ENCODE assay signal across 8 cellular contexts in genomic region chr5:69236733-69237132, GRCh38. TPM values are rescaled to one million over a fixed set of nuclear protein-coding genes. Genes with fewer than 3 reads are reported as not detected.
DNase-seq lines count a peak whose midpoint lies in the region; ATAC-seq, FAIRE-seq and TF ChIP-seq lines count a peak whose summit lies in the region.
"Not testable (repeated sequence)": the region's sequence is repeated elsewhere in the genome, so short reads cannot be mapped to it uniquely, and the experiment has no call there.

No MANE protein-coding gene starts in this region.

- H3K4me2 ChIP-seq in mammary epithelial cell (ENCODE audit: insufficient read depth, low read depth, low read length) = peak overlapping the region; percentile 94
- H3K4me2 ChIP-seq in HepG2 (ENCODE audit: low read depth, low read length) = peak overlapping the region; percentile 85
- not testable (repeated sequence) for H3K4me2 ChIP-seq in neural progenitor cell

- TF ChIP-seq RAD21 in HepG2 (CRISPR knock-in tag; IDR thresholded peaks at IDR 0.05) = not testable (repeated sequence)

- H3K4me3 Mint-ChIP-seq in CD4-positive, CD25-positive, alpha-beta regulatory T cell = peak overlapping the region; percentile 82 to 97 (median 87)
- H3K4me3 Mint-ChIP-seq in HFFc6 (peak overlapping the region; percentile 100), WTC11 (peak overlapping the region; percentile 59), neural progenitor cell (peak overlapping the region; percentile 53), type B pancreatic cell (peak overlapping the region; percentile 84)
- peak overlapping the region; percentile 94 for H3K4me3 Mint-ChIP-seq in activated T-helper 17 cell treated with anti-CD3 and anti-CD28 coated beads, Interleukin-2, amount 50 U/mL, for 72 hours

- H3K36me3 ChIP-seq in CD4-positive, CD25-positive, alpha-beta regulatory T cell (ENCODE audit: control insufficient read depth, insufficient read depth, low read length) = peaks cover 16% of the 10 kb centered on the region
- not testable (repeated sequence) for H3K36me3 ChIP-seq in mammary epithelial cell (ENCODE audit: insufficient read depth, low read length); neural progenitor cell
- H3K36me3 ChIP-seq in HepG2 (replicated peaks in 1 of 2; ENCODE audit: control insufficient read depth in 1 of 2, insufficient read depth in 2 of 2, low read length in 2 of 2) = peaks cover 3 to 29% of the 10 kb centered on the region in 2 experiments

- not testable (repeated sequence) for H3K4me3 ChIP-seq in CD4-positive, CD25-positive, alpha-beta regulatory T cell (ENCODE audit: low read depth, low read length); mammary epithelial cell (replicated peaks in 1 of 3; ENCODE audit: insufficient read depth in 1 of 3, low read depth in 2 of 3, low read length in 3 of 3); neural progenitor cell
- H3K4me3 ChIP-seq in HepG2 (replicated peaks in 1 of 3; ENCODE audit: insufficient read depth in 1 of 3, low read depth in 2 of 3, low read length in 3 of 3) = 0 out of 6 replicates have a peak overlapping the region, but pooled peaks of 1 of the 3 experiments have one; percentile 23

- not testable (repeated sequence) for H3K27me3 ChIP-seq in CD4-positive, CD25-positive, alpha-beta regulatory T cell (ENCODE audit: control insufficient read depth, insufficient read depth, low read length); mammary epithelial cell (ENCODE audit: insufficient read depth, low read length); HepG2 (ENCODE audit: control insufficient read depth in 1 of 2, insufficient read depth in 2 of 2, low read length in 2 of 2); neural progenitor cell

- not testable (repeated sequence) for DNase-seq in CD4-positive, CD25-positive, alpha-beta regulatory T cell; HFFc6; WTC11 (ENCODE audit: low spot score); mammary epithelial cell; HepG2 (ENCODE audit: low spot score); neural progenitor cell (ENCODE audit: low spot score); type B pancreatic cell (ENCODE audit: extremely low spot score, unreplicated experiment)

- ATAC-seq in CD4-positive, CD25-positive, alpha-beta regulatory T cell (ENCODE audit: low read depth in 2 of 2); WTC11; activated T-helper 17 cell treated with anti-CD3 and anti-CD28 coated beads, Interleukin-2, amount 50 U/mL, for 72 hours (replicated peaks); HepG2: not testable (repeated sequence)

- H3K4me1 Mint-ChIP-seq in CD4-positive, CD25-positive, alpha-beta regulatory T cell = peaks cover 33 to 66% (median 46%) of the 10 kb centered on the region in 4 donors
- peaks cover 71% of the 10 kb centered on the region for H3K4me1 Mint-ChIP-seq in HFFc6 (ENCODE audit: low read depth)
- peaks cover 17% of the 10 kb centered on the region for H3K4me1 Mint-ChIP-seq in WTC11
- peaks cover 29% of the 10 kb centered on the region for H3K4me1 Mint-ChIP-seq in activated T-helper 17 cell treated with anti-CD3 and anti-CD28 coated beads, Interleukin-2, amount 50 U/mL, for 72 hours
- H3K4me1 Mint-ChIP-seq in neural progenitor cell = peaks cover 16% of the 10 kb centered on the region
- H3K4me1 Mint-ChIP-seq in type B pancreatic cell (ENCODE audit: unreplicated experiment) = peaks cover 20% of the 10 kb centered on the region

- 84% methylated on average over 9 of the region's 9 CpGs for WGBS in mammary epithelial cell (ENCODE audit: low coverage, missing lambda C conversion rate)
- WGBS in HepG2 (ENCODE audit: low lambda C conversion rate) = 92% methylated on average over 9 of the region's 9 CpGs

- FAIRE-seq in HepG2 (lab: Jason Lieb, UNC) = not testable (repeated sequence)

- not testable (repeated sequence) for TF ChIP-seq EP300 in HepG2 (IDR thresholded peaks at IDR 0.05; ENCODE audit: low read depth in 2 of 2, low read length in 2 of 2); HepG2 (CRISPR knock-in tag; IDR thresholded peaks at IDR 0.05; ENCODE audit: borderline replicate concordance)

- H3K36me3 Mint-ChIP-seq in CD4-positive, CD25-positive, alpha-beta regulatory T cell = peaks cover 31% of the 10 kb centered on the region
- peaks cover 48% of the 10 kb centered on the region for H3K36me3 Mint-ChIP-seq in HFFc6 (ENCODE audit: low read depth)
- H3K36me3 Mint-ChIP-seq in WTC11 = peaks cover 34% of the 10 kb centered on the region
- H3K36me3 Mint-ChIP-seq in activated T-helper 17 cell treated with anti-CD3 and anti-CD28 coated beads, Interleukin-2, amount 50 U/mL, for 72 hours (ENCODE audit: low read depth) = peaks cover 63% of the 10 kb centered on the region
- H3K36me3 Mint-ChIP-seq in neural progenitor cell = peaks cover 16% of the 10 kb centered on the region
- H3K36me3 Mint-ChIP-seq in type B pancreatic cell = peaks cover 31% of the 10 kb centered on the region

- TF ChIP-seq CTCF in HFFc6 (IDR thresholded peaks at IDR 0.05); WTC11 (IDR thresholded peaks at IDR 0.05); mammary epithelial cell (conservative IDR thresholded peaks at IDR 0.05 in 1 of 2, IDR thresholded peaks at IDR 0.05 in 1 of 2; ENCODE audit: extremely low read depth in 1 of 2, insufficient read depth in 1 of 2, low read depth in 1 of 2, low read length in 2 of 2); HepG2 (CRISPR knock-in tag; IDR thresholded peaks at IDR 0.05); neural progenitor cell (IDR thresholded peaks at IDR 0.05); type B pancreatic cell (conservative IDR thresholded peaks at IDR 0.05): not testable (repeated sequence)

- H3F3A ChIP-seq in neural progenitor cell (ENCODE audit: low read depth) = not testable (repeated sequence)

- H4K20me1 ChIP-seq in mammary epithelial cell (ENCODE audit: insufficient read depth, low read length); HepG2 (ENCODE audit: insufficient read depth, low read length); neural progenitor cell (ENCODE audit: low read depth): not testable (repeated sequence)

- peak overlapping the region in 2 of 3 donors; percentile 29 to 95 for H3K27ac Mint-ChIP-seq in CD4-positive, CD25-positive, alpha-beta regulatory T cell
- H3K27ac Mint-ChIP-seq in HFFc6 = peak overlapping the region; percentile 80
- H3K27ac Mint-ChIP-seq in WTC11 = peak overlapping the region; percentile 50; the same call in 1 of the 2 replicates
- peak overlapping the region; percentile 59 for H3K27ac Mint-ChIP-seq in activated T-helper 17 cell treated with anti-CD3 and anti-CD28 coated beads, Interleukin-2, amount 50 U/mL, for 72 hours
- not testable (repeated sequence) for H3K27ac Mint-ChIP-seq in neural progenitor cell
- peak overlapping the region; percentile 61 for H3K27ac Mint-ChIP-seq in type B pancreatic cell

- H3K9me3 ChIP-seq in CD4-positive, CD25-positive, alpha-beta regulatory T cell (ENCODE audit: control insufficient read depth in 2 of 2, low read length in 2 of 2); mammary epithelial cell (replicated peaks; ENCODE audit: insufficient read depth, low read length); HepG2 (ENCODE audit: low read length); neural progenitor cell (ENCODE audit: low read depth): not testable (repeated sequence)

- in situ Hi-C loops in mammary epithelial cell (cut with MboI; ENCODE audit: low sequenced_read_pairs in 2 of 2) = loop anchor here in 1 of 2 donors (25.0 kb wide), 1 partner anchor 101 kb away; the partner anchor contains the start of gene CCDC125
- in situ Hi-C loops in HepG2 (cut with HindIII; ENCODE audit: extremely low pct_ligation_motif_present, low pct_unique_long_range_greater_than_20kb) = not testable (repeated sequence)

- dilution Hi-C loops in mammary epithelial cell (cut with HindIII; ENCODE audit: low sequenced_read_pairs) = not testable (repeated sequence)

- H3K4me1 ChIP-seq in CD4-positive, CD25-positive, alpha-beta regulatory T cell (ENCODE audit: control insufficient read depth, insufficient read depth, low read length, poor library complexity, severe bottlenecking) = peaks cover 42% of the 10 kb centered on the region
- peaks cover 34% of the 10 kb centered on the region for H3K4me1 ChIP-seq in mammary epithelial cell (ENCODE audit: insufficient read depth, low read length)
- H3K4me1 ChIP-seq in HepG2 (ENCODE audit: insufficient read depth, low read length) = peaks cover 37% of the 10 kb centered on the region
- H3K4me1 ChIP-seq in neural progenitor cell = not testable (repeated sequence)

- not testable (repeated sequence) for H2AFZ ChIP-seq in mammary epithelial cell (ENCODE audit: low read depth, low read length); HepG2 (ENCODE audit: low read length); neural progenitor cell (replicated peaks)

- not testable (repeated sequence) for H3K9ac ChIP-seq in mammary epithelial cell (ENCODE audit: insufficient read depth, low read length); HepG2 (ENCODE audit: insufficient read depth, low read depth, low read length); neural progenitor cell

- H3K27ac ChIP-seq in CD4-positive, CD25-positive, alpha-beta regulatory T cell (ENCODE audit: insufficient read depth, low read length, poor library complexity, severe bottlenecking); mammary epithelial cell (ENCODE audit: insufficient read depth, low read depth, low read length); HepG2 (ENCODE audit: extremely low read length, insufficient read depth, low read length); neural progenitor cell: not testable (repeated sequence)

- CTCF ChIA-PET in WTC11 (lab: Charles Lee) (interaction anchor here (0.7 to 1.6 kb wide), 2 partner anchors 143 to 950 kb away, joined by 3 to 7 read pairs; partner anchors contain the start of gene SLC30A5), mammary epithelial cell (lab: Charles Lee; ENCODE audit: low non-redundant PET) (interaction anchor here (0.7 kb wide), 1 partner anchor 30 kb away, joined by 11 read pairs; no protein-coding TSS in a partner anchor)
- CTCF ChIA-PET in HepG2 (lab: Yijun Ruan, JAX; ENCODE audit: low intra/inter-chr PET ratio, low total read pairs) = not testable (repeated sequence)

- intact Hi-C loops in mammary epithelial cell (cut with micrococcal nuclease); HepG2 (cut with micrococcal nuclease; ENCODE audit: unreplicated experiment): not testable (repeated sequence)

- H3K79me2 ChIP-seq in mammary epithelial cell (ENCODE audit: insufficient read depth, low read length) (peaks cover 61% of the 10 kb centered on the region), HepG2 (ENCODE audit: insufficient read depth, low read length) (peaks cover 45% of the 10 kb centered on the region), neural progenitor cell (ENCODE audit: low read depth) (peaks cover 66% of the 10 kb centered on the region)

- not testable (repeated sequence) for H3K9me3 Mint-ChIP-seq in CD4-positive, CD25-positive, alpha-beta regulatory T cell; HFFc6; WTC11; activated T-helper 17 cell treated with anti-CD3 and anti-CD28 coated beads, Interleukin-2, amount 50 U/mL, for 72 hours; neural progenitor cell; type B pancreatic cell

- not testable (repeated sequence) for BruUV-seq in mammary epithelial cell (replicated peaks; lab: Mats Ljungman, UMichigan); HepG2 (replicated peaks; lab: Mats Ljungman, UMichigan)

- H3K27me3 Mint-ChIP-seq in CD4-positive, CD25-positive, alpha-beta regulatory T cell; HFFc6 (ENCODE audit: insufficient read depth); WTC11 (ENCODE audit: low read depth); activated T-helper 17 cell treated with anti-CD3 and anti-CD28 coated beads, Interleukin-2, amount 50 U/mL, for 72 hours; neural progenitor cell (ENCODE audit: insufficient read depth, low read depth); type B pancreatic cell: not testable (repeated sequence)

- TF ChIP-seq POLR2A in HepG2 (IDR thresholded peaks at IDR 0.05; ENCODE audit: insufficient read depth in 1 of 2, low read depth in 2 of 2, low read length in 2 of 2) = not testable (repeated sequence)

- POLR2A ChIA-PET in WTC11 (lab: Charles Lee); HepG2 (lab: Yijun Ruan, JAX): not testable (repeated sequence)

RNA-seq across cellular contexts. Expression of gene CDK7, which starts 2.0 kb away (rescaled TPM):
- total RNA-seq in CD4-positive, CD25-positive, alpha-beta regulatory T cell = 23.6 TPM
- polyA plus RNA-seq in CD4-positive, CD25-positive, alpha-beta regulatory T cell = 10 to 100 TPM; 24.9 to 34.9 (median 29.7) TPM
- 10 to 100 TPM; 46.9 to 61.0 (median 54.1) TPM for total RNA-seq in HFFc6 (2021; fragmentation: NEBNext Ultra II Directional; extraction: Animal tissue kit (Norgen Biotek cat#: 25700))
- total RNA-seq in WTC11 (2021) (50.4 to 62.7 TPM (median 51.7 TPM) in 3 replicates), mammary epithelial cell (10 to 100 TPM; 41.2 to 52.4 TPM), HepG2 (2016; rRNA removed; fragmentation: Illumina TruSeq; extraction: Trizol) (54.9 and 78.8 TPM in 2 replicates), neural progenitor cell (ENCODE audit: low replicate concordance) (38.0 and 57.3 TPM in 2 replicates), type B pancreatic cell (ENCODE audit: low replicate concordance) (27.3 and 35.8 TPM in 2 replicates)
- total RNA-seq in activated T-helper 17 cell treated with anti-CD3 and anti-CD28 coated beads, Interleukin-2, amount 50 U/mL, for 72 hours = 10 to 100 TPM; 37.5 to 52.4 TPM
- polyA plus RNA-seq in mammary epithelial cell (36.9 TPM), HepG2 (2011; rRNA removed) (30.4 and 41.2 TPM in 2 replicates)
- polyA minus RNA-seq in mammary epithelial cell = 101 TPM
- 32.2 and 37.7 TPM in 2 replicates for total RNA-seq in HepG2 (2016; cell fraction: cytosol; rRNA removed; fragmentation: Illumina TruSeq; extraction: Trizol; ENCODE audit: low read depth)
- total RNA-seq in HepG2 (2016; cell fraction: insoluble cytoplasmic fraction; rRNA removed; fragmentation: Illumina TruSeq; extraction: Trizol) = 53.0 and 81.8 TPM in 2 replicates
- total RNA-seq in HepG2 (2016; cell fraction: membrane; rRNA removed; fragmentation: Illumina TruSeq; extraction: Trizol) = 48.1 and 56.0 TPM in 2 replicates
- total RNA-seq in HepG2 (2016; cell fraction: nucleus; rRNA removed; fragmentation: Illumina TruSeq; extraction: Trizol) = 30.4 and 37.6 TPM in 2 replicates
- 20.7 and 26.4 TPM in 2 replicates for polyA plus RNA-seq in HepG2 (2011; cell fraction: cytosol; rRNA removed)
- polyA plus RNA-seq in HepG2 (2011; cell fraction: nucleus; rRNA removed) = 9.9 TPM in 2 replicates
- 29.6 and 42.5 TPM in 2 replicates for polyA plus RNA-seq in HepG2 (2012)
- polyA plus RNA-seq in HepG2 (2016; cell fraction: cytosol; fragmentation: Illumina TruSeq; extraction: Trizol; ENCODE audit: low read depth) = 21.6 and 21.8 TPM in 2 replicates
- 72.3 and 79.1 TPM in 2 replicates for polyA plus RNA-seq in HepG2 (2016; cell fraction: insoluble cytoplasmic fraction; fragmentation: Illumina TruSeq; extraction: Trizol; ENCODE audit: low read depth)
- 39.9 and 41.7 TPM in 2 replicates for polyA plus RNA-seq in HepG2 (2016; cell fraction: membrane; fragmentation: Illumina TruSeq; extraction: Trizol; ENCODE audit: low read depth)
- polyA plus RNA-seq in HepG2 (2016; cell fraction: nucleus; fragmentation: Illumina TruSeq; extraction: Trizol; ENCODE audit: insufficient read depth, low read depth) = 35.7 and 38.8 TPM in 2 replicates
- polyA minus RNA-seq in HepG2 (2011; rRNA and poly(A)+ RNA removed; ENCODE audit: low replicate concordance) = 34.1 and 42.0 TPM in 2 replicates
- 42.0 and 44.9 TPM in 2 replicates for polyA minus RNA-seq in HepG2 (2011; cell fraction: cytosol; rRNA and poly(A)+ RNA removed)
- polyA minus RNA-seq in HepG2 (2011; cell fraction: nucleus; rRNA and poly(A)+ RNA removed) = 73.0 and 139 TPM in 2 replicates

RNA-seq across cellular contexts. Expression of gene CENPH, which starts 47.4 kb away (rescaled TPM):
- total RNA-seq in CD4-positive, CD25-positive, alpha-beta regulatory T cell = 6.0 TPM
- 1 to 10 TPM; 5.6 to 9.3 (median 6.3) TPM for polyA plus RNA-seq in CD4-positive, CD25-positive, alpha-beta regulatory T cell
- total RNA-seq in HFFc6 (2021; fragmentation: NEBNext Ultra II Directional; extraction: Animal tissue kit (Norgen Biotek cat#: 25700)) = 10 to 100 TPM; 10.7 to 21.0 (median 20.1) TPM
- total RNA-seq in WTC11 (2021) (79.0 to 87.4 TPM (median 86.4 TPM) in 3 replicates), mammary epithelial cell (10 to 100 TPM in 1 of 2 donors, 1 to 10 TPM in 1; 3.3 to 26.3 TPM), HepG2 (2016; rRNA removed; fragmentation: Illumina TruSeq; extraction: Trizol) (28.8 and 36.2 TPM in 2 replicates), neural progenitor cell (ENCODE audit: low replicate concordance) (160 and 303 TPM in 2 replicates), type B pancreatic cell (ENCODE audit: low replicate concordance) (10.2 and 27.0 TPM in 2 replicates)
- total RNA-seq in activated T-helper 17 cell treated with anti-CD3 and anti-CD28 coated beads, Interleukin-2, amount 50 U/mL, for 72 hours = 10 to 100 TPM; 36.0 to 49.4 TPM
- polyA plus RNA-seq in mammary epithelial cell (12.6 TPM), HepG2 (2011; rRNA removed) (7.3 and 11.2 TPM in 2 replicates)
- 3.4 TPM for polyA minus RNA-seq in mammary epithelial cell
- total RNA-seq in HepG2 (2016; cell fraction: cytosol; rRNA removed; fragmentation: Illumina TruSeq; extraction: Trizol; ENCODE audit: low read depth) = 7.6 and 8.2 TPM in 2 replicates
- 29.6 and 43.8 TPM in 2 replicates for total RNA-seq in HepG2 (2016; cell fraction: insoluble cytoplasmic fraction; rRNA removed; fragmentation: Illumina TruSeq; extraction: Trizol)
- 18.3 and 23.9 TPM in 2 replicates for total RNA-seq in HepG2 (2016; cell fraction: membrane; rRNA removed; fragmentation: Illumina TruSeq; extraction: Trizol)
- total RNA-seq in HepG2 (2016; cell fraction: nucleus; rRNA removed; fragmentation: Illumina TruSeq; extraction: Trizol) = 12.7 and 14.4 TPM in 2 replicates
- polyA plus RNA-seq in HepG2 (2011; cell fraction: cytosol; rRNA removed) = 7.0 and 7.1 TPM in 2 replicates
- polyA plus RNA-seq in HepG2 (2011; cell fraction: nucleus; rRNA removed) = 1.8 TPM in 2 replicates
- 7.0 and 16.8 TPM in 2 replicates for polyA plus RNA-seq in HepG2 (2012)
- 8.8 and 9.8 TPM in 2 replicates for polyA plus RNA-seq in HepG2 (2016; cell fraction: cytosol; fragmentation: Illumina TruSeq; extraction: Trizol; ENCODE audit: low read depth)
- 34.9 and 35.8 TPM in 2 replicates for polyA plus RNA-seq in HepG2 (2016; cell fraction: insoluble cytoplasmic fraction; fragmentation: Illumina TruSeq; extraction: Trizol; ENCODE audit: low read depth)
- 20.4 and 21.2 TPM in 2 replicates for polyA plus RNA-seq in HepG2 (2016; cell fraction: membrane; fragmentation: Illumina TruSeq; extraction: Trizol; ENCODE audit: low read depth)
- polyA plus RNA-seq in HepG2 (2016; cell fraction: nucleus; fragmentation: Illumina TruSeq; extraction: Trizol; ENCODE audit: insufficient read depth, low read depth) = 16.7 and 21.1 TPM in 2 replicates
- 4.7 and 5.8 TPM in 2 replicates for polyA minus RNA-seq in HepG2 (2011; rRNA and poly(A)+ RNA removed; ENCODE audit: low replicate concordance)
- polyA minus RNA-seq in HepG2 (2011; cell fraction: cytosol; rRNA and poly(A)+ RNA removed) = 6.0 TPM in 2 replicates
- 4.1 TPM in 2 replicates for polyA minus RNA-seq in HepG2 (2011; cell fraction: nucleus; rRNA and poly(A)+ RNA removed)
